In the genomic region with DNA sequence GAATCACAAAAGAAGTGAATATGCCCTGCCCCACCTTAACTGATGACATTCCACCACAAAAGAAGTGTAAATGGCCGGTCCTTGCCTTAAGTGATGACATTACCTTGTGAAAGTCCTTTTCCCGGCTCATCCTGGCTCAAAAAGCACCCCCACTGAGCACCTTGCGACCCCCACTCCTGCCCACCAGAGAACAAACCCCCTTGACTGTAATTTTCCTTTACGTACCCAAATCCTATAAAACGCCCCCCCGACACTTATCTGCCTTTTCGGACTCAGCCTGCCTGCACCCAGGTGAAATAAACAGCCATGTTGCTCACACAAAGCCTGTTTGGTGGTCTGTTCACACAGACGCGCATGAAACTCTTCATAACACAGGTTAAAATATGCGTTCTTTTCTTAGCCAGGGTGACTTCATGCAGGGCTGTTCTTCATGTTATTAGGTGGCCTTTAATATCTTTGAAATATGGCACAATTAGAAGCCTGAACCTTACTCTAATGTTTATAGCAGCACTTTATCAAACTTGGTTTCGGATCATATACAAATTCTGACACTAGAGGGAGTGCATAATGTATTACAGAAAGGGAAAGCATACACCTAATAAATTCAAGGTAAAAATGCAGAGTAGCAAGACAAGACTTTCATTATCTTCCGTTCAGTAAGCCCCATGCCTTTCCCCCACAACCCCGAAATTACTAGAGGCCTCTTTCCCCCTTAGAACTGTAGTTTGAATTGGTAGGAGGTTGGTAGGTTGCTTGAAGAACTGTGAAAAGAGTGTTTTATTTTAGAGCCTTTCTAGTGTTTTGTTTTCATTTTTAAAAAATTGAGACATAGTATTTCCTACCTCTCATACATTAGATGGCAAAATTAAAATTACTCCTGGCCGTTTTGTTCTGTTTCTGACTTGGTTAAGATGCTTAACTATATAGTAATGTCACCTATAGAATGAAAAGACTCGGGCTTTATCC, we compare ENCODE assay signal across 8 cellular contexts.
DNase-seq lines count a peak whose midpoint lies in the region; ATAC-seq and TF ChIP-seq lines count a peak whose summit lies in the region.

No MANE protein-coding gene starts in this region.

- H3K9me3 ChIP-seq in AG04450 (ENCODE audit: control insufficient read depth, insufficient read depth, low read length) (no peaks in the 10 kb centered on the region), MM.1S (replicated peaks; ENCODE audit: insufficient read depth, low read length) (no peaks in the 10 kb centered on the region), body of pancreas (no peaks in the 10 kb centered on the region)

- H3F3A ChIP-seq in MM.1S (ENCODE audit: insufficient read depth, low read length): no peaks in the 10 kb centered on the region

- in situ Hi-C loops in GM13977 (cut with MboI; ENCODE audit: low pct_unique_long_range_greater_than_20kb, low sequenced_read_pairs, unreplicated experiment): loop anchor here (10.0 kb wide), 1 partner anchor 263 kb away; no protein-coding TSS in a partner anchor

- H3K36me3 ChIP-seq in MM.1S (replicated peaks; ENCODE audit: insufficient read depth, low read length): no peaks in the 10 kb centered on the region
- no peaks in the 10 kb centered on the region for H3K36me3 ChIP-seq in body of pancreas (replicated peaks in 1 of 2; ENCODE audit: insufficient read depth in 1 of 2, low read depth in 2 of 2)

- H3K4me1 ChIP-seq in MM.1S (ENCODE audit: low read length): no peaks in the 10 kb centered on the region
- H3K4me1 ChIP-seq in body of pancreas: no peaks in the 10 kb centered on the region

- H3K9me2 ChIP-seq in MM.1S (replicated peaks; ENCODE audit: insufficient read depth, low read length): no peaks in the 10 kb centered on the region

- peak; percentile 73 for ATAC-seq in body of pancreas

- CTCF ChIA-PET in AG04450 (lab: Charles Lee): interaction anchor here (0.9 to 1.2 kb wide), 3 partner anchors 8 to 264 kb away, joined by 3 to 4 read pairs (median 3); no protein-coding TSS in a partner anchor

- H3K4me2 ChIP-seq in MM.1S (ENCODE audit: low read depth, low read length): peak overlapping the region; percentile 47

- no peaks in the 10 kb centered on the region for H4K20me1 ChIP-seq in MM.1S (ENCODE audit: insufficient read depth, low read length)

- DNase-seq in AG04450 (ENCODE audit: low read depth, low spot score) (no peak), GM13977 (ENCODE audit: low spot score) (peak; percentile 31), MM.1S (peak; percentile 65), body of pancreas (no peak), medulla oblongata (ENCODE audit: extremely low spot score) (peak; percentile 29), SKM-1 (lab: John Stamatoyannopoulos, UW; ENCODE audit: unreplicated experiment) (no peak)
- no peak for DNase-seq in activated CD4-positive, CD25-positive, alpha-beta regulatory T cell (lab: John Stamatoyannopoulos, UW)
- no peak for DNase-seq in activated CD8-positive, alpha-beta memory T cell treated with anti-CD3 and anti-CD28 coated beads for 24 hours

- TF ChIP-seq CTCF in AG04450 (IDR thresholded peaks at IDR 0.05; ENCODE audit: low read depth, low read length) (peak; percentile 57), GM13977 (IDR thresholded peaks at IDR 0.05; ENCODE audit: extremely low read depth, insufficient read depth, missing control alignments) (peak; percentile 59), MM.1S (IDR thresholded peaks at IDR 0.05; ENCODE audit: low read length) (peak; percentile 60), body of pancreas (IDR thresholded peaks at IDR 0.05) (peak in 6 of 7 experiments; percentile 31 to 70 (median 58))

- no peak for TF ChIP-seq POLR2A in body of pancreas (IDR thresholded peaks at IDR 0.05)

- H3K27ac ChIP-seq in AG04450 (ENCODE audit: low read depth, low read length) (no peak overlapping the region), MM.1S (ENCODE audit: low read length) (no peak overlapping the region), body of pancreas (no peak overlapping the region)

- peak overlapping the region; percentile 26 for H3K4me3 ChIP-seq in AG04450 (ENCODE audit: low read depth, low read length)
- peak overlapping the region; percentile 22; the same call in 1 of the 2 replicates for H3K4me3 ChIP-seq in MM.1S (ENCODE audit: low read length)
- H3K4me3 ChIP-seq in body of pancreas: no peak overlapping the region

- H2AFZ ChIP-seq in MM.1S (ENCODE audit: low read length): peak overlapping the region; percentile 58; the same call in 1 of the 2 replicates

- no peak overlapping the region for H3K9ac ChIP-seq in MM.1S (ENCODE audit: low read length)

- H3K27me3 ChIP-seq in AG04450 (ENCODE audit: control insufficient read depth, insufficient read depth, low read length) (peaks cover 2% of the 10 kb centered on the region), MM.1S (replicated peaks; ENCODE audit: insufficient read depth, low read length) (no peaks in the 10 kb centered on the region), body of pancreas (no peaks in the 10 kb centered on the region)

- POLR2A ChIA-PET in AG04450 (lab: Yijun Ruan, JAX): no interaction called here

- whole genome bisulfite sequencing in body of pancreas, 2 donors: 31 to 32% methylated on average over 13 to 14 of the region's 15 CpGs

- H3K79me2 ChIP-seq in MM.1S (ENCODE audit: low read length): no peaks in the 10 kb centered on the region

- intact Hi-C loops in body of pancreas (cut with DNase I): no loop called here

Comparison
In these comparisons a context has a peak if more than half of its experiments do, and no peak if none do; other contexts are left out.
1. DNase-seq: peak in GM13977 (single experiment), MM.1S (single experiment) and medulla oblongata (single experiment); none in AG04450 (single experiment), body of pancreas (0 of 4), activated CD4-positive, CD25-positive, alpha-beta regulatory T cell (0 of 4), activated CD8-positive, alpha-beta memory T cell treated with anti-CD3 and anti-CD28 coated beads for 24 hours (single experiment) and SKM-1 (single experiment).
2. H3K4me3 ChIP-seq: peak in AG04450 (single experiment) and MM.1S (single experiment); none in body of pancreas (0 of 2).
3. Peak in every context shown above with its lines, with median percentiles within 50 percentile points of each other: CTCF ChIP-seq.